ENCODE assay signal across 10 cellular contexts in the genomic region with DNA sequence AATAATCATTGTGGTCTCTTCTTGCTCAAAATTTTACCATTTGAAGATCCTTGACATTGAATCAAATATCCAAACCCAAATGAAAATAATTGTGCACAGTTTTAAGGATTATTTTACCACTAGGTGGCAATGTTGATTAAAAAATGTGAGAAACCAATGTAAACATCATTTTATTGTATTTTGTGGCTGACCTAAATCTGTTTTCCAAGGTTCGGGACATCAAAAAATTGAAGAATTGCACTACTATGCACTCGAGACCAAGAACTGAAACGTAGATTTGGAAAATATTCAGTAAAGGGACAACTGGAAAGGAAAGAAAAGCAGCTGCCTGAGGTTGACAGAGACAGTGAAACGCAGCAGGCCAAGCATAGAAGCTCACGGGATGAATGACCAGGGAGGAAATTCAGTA.
DNase-seq lines count a peak whose midpoint lies in the region; ATAC-seq and FAIRE-seq lines count a peak whose summit lies in the region.
"Had no signal": no experiment of that assay in that cellular context is flagged by ENCODE, and none has a peak within 500 bp of the region (broad histone marks: within the 10 kb centered on the region; RNA-seq: fewer than 3 reads in every experiment).

No MANE protein-coding gene starts in this region.

- DNase-seq in GM18507 (ENCODE audit: extremely low spot score, insufficient read length, low read depth): no peak
- DNase-seq in SK-N-DZ (ENCODE audit: low spot score): peak; percentile 47
- peak; percentile 26 for DNase-seq in glomerular visceral epithelial cell (ENCODE audit: extremely low spot score)
- no peak for DNase-seq in activated T-cell treated with anti-CD3 and anti-CD28 coated beads, Interleukin-2, amount 50 U/mL, for 48 hours
- no peak for DNase-seq in NCI-H146 treated with DMSO at 0.1 percent for 48 hours (lab: John Stamatoyannopoulos, UW; ENCODE audit: unreplicated experiment)
- DNase-seq: activated naive CD8-positive, alpha-beta T cell treated with anti-CD3 and anti-CD28 coated beads, Interleukin-2, amount 10 ng/mL, durations not matched to agents 7 days and 5 days had no signal

- peak; percentile 91 for FAIRE-seq in GM18507 (lab: Jason Lieb, UNC)
- FAIRE-seq: H1 had no signal

- H3K4me1 ChIP-seq in ACC112 (ENCODE audit: control insufficient read depth, insufficient read depth, low read length, unreplicated experiment): peaks cover 66% of the 10 kb centered on the region

- H3K4me3 ChIP-seq in ACC112 (ENCODE audit: low read depth, low read length) (peak overlapping the region; percentile 15; the same call in 1 of the 2 replicates), skin epidermis (no peak overlapping the region)

- H3K79me2 ChIP-seq in ACC112 (ENCODE audit: control insufficient read depth, insufficient read depth, low read length, unreplicated experiment): no peaks in the 10 kb centered on the region

- H3K27me3 ChIP-seq in ACC112 (ENCODE audit: insufficient read depth, low read length): no peaks in the 10 kb centered on the region

- peak overlapping the region; percentile 94 for H3K27ac ChIP-seq in ACC112 (ENCODE audit: low read depth, low read length)
- H3K27ac ChIP-seq in skin epidermis: peak overlapping the region in 16 of 21 experiments; percentile 19 to 81 (median 66)

- ATAC-seq in GM19455 (IDR thresholded peaks at IDR 0.05; ENCODE audit: unreplicated experiment): no peak

- peak overlapping the region; percentile 49 for H2AFZ ChIP-seq in ACC112 (ENCODE audit: low read length, unreplicated experiment)

- H3K36me3 ChIP-seq in ACC112 (ENCODE audit: insufficient read depth, low read length): no peaks in the 10 kb centered on the region

Comparison
In these comparisons a context has a peak if more than half of its experiments do, and no peak if none do; other contexts are left out.
1. DNase-seq: peak in SK-N-DZ (single experiment) and glomerular visceral epithelial cell (single experiment); none in GM18507 (single experiment), activated T-cell treated with anti-CD3 and anti-CD28 coated beads, Interleukin-2, amount 50 U/mL, for 48 hours (0 of 2) and NCI-H146 treated with DMSO at 0.1 percent for 48 hours (single experiment).